In the genomic region with DNA sequence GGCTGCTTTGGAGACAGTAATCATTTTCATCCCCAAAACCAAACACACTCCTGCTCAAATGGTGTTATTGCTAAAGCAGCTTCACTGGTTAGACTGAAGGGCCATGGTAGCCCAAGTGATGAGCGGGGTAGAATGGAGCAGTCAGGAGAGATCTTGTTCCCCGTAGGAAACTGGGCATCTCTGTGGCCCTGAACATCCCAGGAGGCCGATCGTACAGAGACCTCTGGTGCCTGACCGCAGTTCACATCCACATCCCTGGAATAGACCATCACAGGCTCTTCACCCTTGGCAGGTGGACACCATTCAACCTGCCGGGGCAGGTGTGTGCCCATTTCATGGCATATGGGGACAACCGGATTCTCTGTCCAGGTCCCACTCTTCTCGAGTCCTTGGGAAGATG, we compare ENCODE assay signal across 3 cellular contexts. TPM values are rescaled to one million over a fixed set of nuclear protein-coding genes. Genes with fewer than 3 reads are reported as not detected.
"Had no signal": no experiment of that assay in that cellular context is flagged by ENCODE, and none has a peak within 500 bp of the region (broad histone marks: within the 10 kb centered on the region; RNA-seq: fewer than 3 reads in every experiment).

No MANE protein-coding gene starts in this region.

RNA-seq across cellular contexts. Expression of gene USP6, which starts 13.9 kb away (rescaled TPM):
- total RNA-seq: GM23248, HT1080 had no signal

RNA-seq across cellular contexts. Expression of gene ZFP3, which starts 51.5 kb away (rescaled TPM):
- total RNA-seq: HepG2, HT1080 had no signal
